23 cellular contexts compared by ENCODE assay signal in the genomic region with DNA sequence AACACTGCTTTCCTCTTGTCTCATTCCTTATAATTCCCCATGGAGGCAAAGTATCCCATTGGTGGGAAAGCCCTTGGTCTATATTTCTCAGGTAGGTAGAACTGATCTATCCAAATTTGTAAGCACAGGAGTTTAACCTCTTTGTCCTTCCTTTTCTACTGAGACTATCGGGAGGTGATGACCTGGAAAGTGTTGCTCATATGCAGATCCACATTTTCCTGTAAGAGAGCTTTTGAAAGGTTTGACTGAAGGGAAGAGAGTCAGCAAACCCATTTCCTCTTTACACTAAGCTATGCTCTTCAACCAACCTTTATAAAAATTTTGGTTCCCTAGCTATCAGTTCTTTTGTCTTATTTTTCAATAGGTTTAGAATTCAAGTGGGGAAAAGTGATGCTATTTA.
"Had no signal": no experiment of that assay in that cellular context is flagged by ENCODE, and none has a peak within 500 bp of the region (broad histone marks: within the 10 kb centered on the region; RNA-seq: fewer than 3 reads in every experiment).

No MANE protein-coding gene starts in this region.

- H3K27ac ChIP-seq: pancreas, prostate gland, skin epidermis, tibial nerve had no signal

- H3K9me3 ChIP-seq: pancreas, prostate gland, tibial nerve had no signal

- H3K9me3 Mint-ChIP-seq: activated naive CD8-positive, alpha-beta T cell treated with anti-CD3 and anti-CD28 coated beads, Interleukin-2, amount 10 ng/mL, durations not matched to agents 7 days and 5 days; nephron; stimulated activated effector memory CD8-positive, alpha-beta T cell treated with anti-CD3 and anti-CD28 coated beads, Interleukin-12 subunit alpha, Interleukin-12 subunit beta, amount 100 ng/mL, for 72 hours had no signal

- H3K27me3 ChIP-seq: brain microvascular endothelial cell, pancreas, tibial nerve had no signal

- DNase-seq: activated CD4-positive, alpha-beta T cell treated with anti-CD3 and anti-CD28 coated beads for 4 hours; activated CD4-positive, alpha-beta T cell treated with anti-CD3 and anti-CD28 coated beads, Interleukin-2, amount 50 U/mL, for 48 hours; activated CD4-positive, CD25-positive, alpha-beta regulatory T cell; activated CD8-positive, alpha-beta memory T cell treated with anti-CD3 and anti-CD28 coated beads for 24 hours; activated gamma-delta T cell treated with Interleukin-2 at 50 U/mL for 16 hours; activated naive CD8-positive, alpha-beta T cell treated with anti-CD3 and anti-CD28 coated beads, Interleukin-2, amount 10 ng/mL, durations not matched to agents 7 days and 5 days; amniotic stem cell; brain microvascular endothelial cell; effector CD4-positive, alpha-beta T cell; islet precursor cell; left ventricle myocardium superior; mammary epithelial cell; pancreas; retina; stimulated activated CD4-positive, alpha-beta T cell treated with anti-CD3 and anti-CD28 coated beads, Interleukin-12 subunit alpha, Interleukin-12 subunit beta, amount 100 ng/mL, for 4 hours; stimulated activated CD4-positive, alpha-beta T cell treated with anti-CD3 and anti-CD28 coated beads, Interleukin-4, amount 100 ng/mL, for 24 hours; T-helper 1 cell had no signal

- H3K4me1 ChIP-seq: pancreas, prostate gland had no signal

- H3K27me3 Mint-ChIP-seq: activated naive CD8-positive, alpha-beta T cell treated with anti-CD3 and anti-CD28 coated beads, Interleukin-2, amount 10 ng/mL, durations not matched to agents 7 days and 5 days had no signal

- H3K36me3 Mint-ChIP-seq: stimulated activated effector memory CD8-positive, alpha-beta T cell treated with anti-CD3 and anti-CD28 coated beads, Interleukin-12 subunit alpha, Interleukin-12 subunit beta, amount 100 ng/mL, for 72 hours had no signal

- ATAC-seq: left ventricle myocardium superior; pancreas; sciatic nerve; stimulated activated effector memory CD8-positive, alpha-beta T cell treated with anti-CD3 and anti-CD28 coated beads, Interleukin-12 subunit alpha, Interleukin-12 subunit beta, amount 100 ng/mL, for 72 hours had no signal

- H3K4me3 ChIP-seq: pancreas, prostate gland, skin epidermis, tibial nerve had no signal

- H3K4me3 Mint-ChIP-seq: activated naive CD8-positive, alpha-beta T cell treated with anti-CD3 and anti-CD28 coated beads, Interleukin-2, amount 10 ng/mL, durations not matched to agents 7 days and 5 days; nephron; stimulated activated effector memory CD8-positive, alpha-beta T cell treated with anti-CD3 and anti-CD28 coated beads, Interleukin-12 subunit alpha, Interleukin-12 subunit beta, amount 100 ng/mL, for 72 hours had no signal

- H3K27ac Mint-ChIP-seq: activated naive CD8-positive, alpha-beta T cell treated with anti-CD3 and anti-CD28 coated beads, Interleukin-2, amount 10 ng/mL, durations not matched to agents 7 days and 5 days; nephron; stimulated activated effector memory CD8-positive, alpha-beta T cell treated with anti-CD3 and anti-CD28 coated beads, Interleukin-12 subunit alpha, Interleukin-12 subunit beta, amount 100 ng/mL, for 72 hours had no signal

- H3K36me3 ChIP-seq: brain microvascular endothelial cell, pancreas, prostate gland had no signal
